Comparison of ENCODE assay signal across 1 cellular context in the genomic region with DNA sequence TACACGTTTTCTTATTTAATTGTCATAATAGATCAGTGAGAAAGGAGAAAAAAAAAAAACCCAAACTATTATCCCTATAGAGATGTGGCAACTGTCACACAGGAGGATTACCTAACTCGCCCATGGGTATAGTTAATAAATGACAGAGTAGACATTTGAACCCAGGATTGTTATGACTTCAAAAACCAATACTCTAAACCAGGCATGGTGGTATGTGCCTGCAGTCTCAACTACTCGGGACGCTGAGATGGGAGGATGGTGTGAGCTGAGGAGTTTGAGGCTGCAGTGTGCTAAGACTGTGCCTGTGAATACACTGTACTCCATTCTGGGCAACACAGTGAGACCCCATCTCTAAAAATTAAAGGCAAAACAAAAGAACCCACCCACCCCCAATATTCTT.
A peak's percentile ranks its signal among the peaks of the same experiment; 100 is the strongest.
TF ChIP-seq lines count a peak whose summit lies in the region.

No MANE protein-coding gene starts in this region.

TF ChIP-seq in HepG2, 621 proteins besides CTCF, POLR2A, EP300 and RAD21 (continued from another document and continues in another):
- TF ChIP-seq, protein P1, sequence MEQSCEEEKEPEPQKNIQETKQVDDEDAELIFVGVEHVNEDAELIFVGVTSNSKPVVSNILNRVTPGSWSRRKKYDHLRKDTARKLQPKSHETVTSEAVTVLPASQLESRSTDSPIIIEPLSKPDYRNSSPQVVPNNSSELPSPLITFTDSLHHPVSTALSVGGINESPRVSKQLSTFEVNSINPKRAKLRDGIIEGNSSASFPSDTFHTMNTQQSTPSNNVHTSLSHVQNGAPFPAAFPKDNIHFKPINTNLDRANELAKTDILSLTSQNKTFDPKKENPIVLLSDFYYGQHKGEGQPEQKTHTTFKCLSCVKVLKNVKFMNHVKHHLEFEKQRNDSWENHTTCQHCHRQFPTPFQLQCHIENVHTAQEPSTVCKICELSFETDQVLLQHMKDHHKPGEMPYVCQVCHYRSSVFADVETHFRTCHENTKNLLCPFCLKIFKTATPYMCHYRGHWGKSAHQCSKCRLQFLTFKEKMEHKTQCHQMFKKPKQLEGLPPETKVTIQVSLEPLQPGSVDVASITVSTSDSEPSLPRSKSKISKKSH (CRISPR knock-in tag; IDR thresholded peaks at IDR 0.05; ENCODE audit: borderline replicate concordance) = no peak
- TF ChIP-seq ZNF782 (CRISPR knock-in tag; IDR thresholded peaks at IDR 0.05; ENCODE audit: borderline replicate concordance) (no peak), ZNF878 (CRISPR knock-in tag; IDR thresholded peaks at IDR 0.05) (no peak), MTA1 (CRISPR knock-in tag; IDR thresholded peaks at IDR 0.05; ENCODE audit: borderline replicate concordance) (no peak), SKI (IDR thresholded peaks at IDR 0.05; ENCODE audit: partially characterized antibody) (no peak), ZNF468 (CRISPR knock-in tag; IDR thresholded peaks at IDR 0.05) (no peak), CCDC6 (CRISPR knock-in tag; IDR thresholded peaks at IDR 0.05) (no peak), GZF1 (CRISPR knock-in tag; IDR thresholded peaks at IDR 0.05) (no peak), SNAPC2 (CRISPR knock-in tag; IDR thresholded peaks at IDR 0.05) (no peak), TAF1 (CRISPR knock-in tag; IDR thresholded peaks at IDR 0.05) (no peak), ZNF746 (CRISPR knock-in tag; IDR thresholded peaks at IDR 0.05) (no peak), ZNF644 (CRISPR knock-in tag; IDR thresholded peaks at IDR 0.05; ENCODE audit: low read depth) (peak; percentile 89), ZNF234 (CRISPR knock-in tag; conservative IDR thresholded peaks at IDR 0.05) (no peak), SP1 (IDR thresholded peaks at IDR 0.05) (no peak), SP1 (CRISPR knock-in tag; IDR thresholded peaks at IDR 0.05) (no peak), REL (CRISPR knock-in tag; conservative IDR thresholded peaks at IDR 0.05) (no peak), ZNF224 (CRISPR knock-in tag; IDR thresholded peaks at IDR 0.05) (no peak), ZNF343 (CRISPR knock-in tag; IDR thresholded peaks at IDR 0.05) (no peak), ZSCAN25 (CRISPR knock-in tag; IDR thresholded peaks at IDR 0.05) (no peak), KDM1A (CRISPR knock-in tag; IDR thresholded peaks at IDR 0.05) (no peak), HNRNPH1 (optimal IDR thresholded peaks at IDR 0.05; ENCODE audit: low read depth, low read length) (no peak), ZNF775 (CRISPR knock-in tag; IDR thresholded peaks at IDR 0.05; ENCODE audit: borderline replicate concordance) (no peak), KMT2B (CRISPR knock-in tag; IDR thresholded peaks at IDR 0.05) (no peak), SOX13 (IDR thresholded peaks at IDR 0.05) (no peak), SOX13 (CRISPR knock-in tag; conservative IDR thresholded peaks at IDR 0.05 in 1 of 2, IDR thresholded peaks at IDR 0.05 in 1 of 2) (peak in 1 of 2 experiments; percentile 68; a peak in 2 of 4 replicates), ZC3H13 (CRISPR knock-in tag; IDR thresholded peaks at IDR 0.05) (no peak), NKX3-1 (CRISPR knock-in tag; IDR thresholded peaks at IDR 0.05) (no peak), ZNF7 (CRISPR knock-in tag; IDR thresholded peaks at IDR 0.05) (no peak), ATF1 (CRISPR knock-in tag; IDR thresholded peaks at IDR 0.05) (no peak), HDAC6 (IDR thresholded peaks at IDR 0.05; ENCODE audit: low read depth, low read length) (no peak), SIX1 (CRISPR knock-in tag; IDR thresholded peaks at IDR 0.05; ENCODE audit: borderline replicate concordance) (peak; percentile 60; the same call in 1 of the 2 replicates), MEF2D (CRISPR knock-in tag; IDR thresholded peaks at IDR 0.05) (no peak), HNF4G (IDR thresholded peaks at IDR 0.05; ENCODE audit: borderline replicate concordance, low read depth, low read length) (peak; percentile 17; the same call in 1 of the 2 replicates), HNF4G (CRISPR knock-in tag; IDR thresholded peaks at IDR 0.05; ENCODE audit: borderline replicate concordance, low read depth) (no peak), RAD51 (IDR thresholded peaks at IDR 0.05; ENCODE audit: borderline replicate concordance) (no peak), FLYWCH1 (CRISPR knock-in tag; IDR thresholded peaks at IDR 0.05) (no peak), MAFG (CRISPR knock-in tag; IDR thresholded peaks at IDR 0.05) (no peak), STAT5B (CRISPR knock-in tag; IDR thresholded peaks at IDR 0.05) (no peak), MED1 (CRISPR knock-in tag; IDR thresholded peaks at IDR 0.05) (no peak; the same call in 1 of the 2 replicates), JUN (CRISPR knock-in tag; IDR thresholded peaks at IDR 0.05) (no peak), KLF12 (CRISPR knock-in tag; IDR thresholded peaks at IDR 0.05; ENCODE audit: borderline replicate concordance) (no peak), MEIS1 (CRISPR knock-in tag; IDR thresholded peaks at IDR 0.05; ENCODE audit: borderline replicate concordance) (no peak)
- TF ChIP-seq, protein P2, sequence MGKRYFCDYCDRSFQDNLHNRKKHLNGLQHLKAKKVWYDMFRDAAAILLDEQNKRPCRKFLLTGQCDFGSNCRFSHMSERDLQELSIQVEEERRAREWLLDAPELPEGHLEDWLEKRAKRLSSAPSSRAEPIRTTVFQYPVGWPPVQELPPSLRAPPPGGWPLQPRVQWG (CRISPR knock-in tag; IDR thresholded peaks at IDR 0.05; ENCODE audit: borderline replicate concordance, low read depth) = no peak
- TF ChIP-seq, protein P3, sequence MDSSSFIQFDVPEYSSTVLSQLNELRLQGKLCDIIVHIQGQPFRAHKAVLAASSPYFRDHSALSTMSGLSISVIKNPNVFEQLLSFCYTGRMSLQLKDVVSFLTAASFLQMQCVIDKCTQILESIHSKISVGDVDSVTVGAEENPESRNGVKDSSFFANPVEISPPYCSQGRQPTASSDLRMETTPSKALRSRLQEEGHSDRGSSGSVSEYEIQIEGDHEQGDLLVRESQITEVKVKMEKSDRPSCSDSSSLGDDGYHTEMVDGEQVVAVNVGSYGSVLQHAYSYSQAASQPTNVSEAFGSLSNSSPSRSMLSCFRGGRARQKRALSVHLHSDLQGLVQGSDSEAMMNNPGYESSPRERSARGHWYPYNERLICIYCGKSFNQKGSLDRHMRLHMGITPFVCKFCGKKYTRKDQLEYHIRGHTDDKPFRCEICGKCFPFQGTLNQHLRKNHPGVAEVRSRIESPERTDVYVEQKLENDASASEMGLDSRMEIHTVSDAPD (CRISPR knock-in tag; IDR thresholded peaks at IDR 0.05) = peak; percentile 48; the same call in 1 of the 2 replicates
- TF ChIP-seq, protein P4, sequence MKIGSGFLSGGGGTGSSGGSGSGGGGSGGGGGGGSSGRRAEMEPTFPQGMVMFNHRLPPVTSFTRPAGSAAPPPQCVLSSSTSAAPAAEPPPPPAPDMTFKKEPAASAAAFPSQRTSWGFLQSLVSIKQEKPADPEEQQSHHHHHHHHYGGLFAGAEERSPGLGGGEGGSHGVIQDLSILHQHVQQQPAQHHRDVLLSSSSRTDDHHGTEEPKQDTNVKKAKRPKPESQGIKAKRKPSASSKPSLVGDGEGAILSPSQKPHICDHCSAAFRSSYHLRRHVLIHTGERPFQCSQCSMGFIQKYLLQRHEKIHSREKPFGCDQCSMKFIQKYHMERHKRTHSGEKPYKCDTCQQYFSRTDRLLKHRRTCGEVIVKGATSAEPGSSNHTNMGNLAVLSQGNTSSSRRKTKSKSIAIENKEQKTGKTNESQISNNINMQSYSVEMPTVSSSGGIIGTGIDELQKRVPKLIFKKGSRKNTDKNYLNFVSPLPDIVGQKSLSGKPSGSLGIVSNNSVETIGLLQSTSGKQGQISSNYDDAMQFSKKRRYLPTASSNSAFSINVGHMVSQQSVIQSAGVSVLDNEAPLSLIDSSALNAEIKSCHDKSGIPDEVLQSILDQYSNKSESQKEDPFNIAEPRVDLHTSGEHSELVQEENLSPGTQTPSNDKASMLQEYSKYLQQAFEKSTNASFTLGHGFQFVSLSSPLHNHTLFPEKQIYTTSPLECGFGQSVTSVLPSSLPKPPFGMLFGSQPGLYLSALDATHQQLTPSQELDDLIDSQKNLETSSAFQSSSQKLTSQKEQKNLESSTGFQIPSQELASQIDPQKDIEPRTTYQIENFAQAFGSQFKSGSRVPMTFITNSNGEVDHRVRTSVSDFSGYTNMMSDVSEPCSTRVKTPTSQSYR (CRISPR knock-in tag; IDR thresholded peaks at IDR 0.05; ENCODE audit: borderline replicate concordance) = no peak
- TF ChIP-seq, protein P5, sequence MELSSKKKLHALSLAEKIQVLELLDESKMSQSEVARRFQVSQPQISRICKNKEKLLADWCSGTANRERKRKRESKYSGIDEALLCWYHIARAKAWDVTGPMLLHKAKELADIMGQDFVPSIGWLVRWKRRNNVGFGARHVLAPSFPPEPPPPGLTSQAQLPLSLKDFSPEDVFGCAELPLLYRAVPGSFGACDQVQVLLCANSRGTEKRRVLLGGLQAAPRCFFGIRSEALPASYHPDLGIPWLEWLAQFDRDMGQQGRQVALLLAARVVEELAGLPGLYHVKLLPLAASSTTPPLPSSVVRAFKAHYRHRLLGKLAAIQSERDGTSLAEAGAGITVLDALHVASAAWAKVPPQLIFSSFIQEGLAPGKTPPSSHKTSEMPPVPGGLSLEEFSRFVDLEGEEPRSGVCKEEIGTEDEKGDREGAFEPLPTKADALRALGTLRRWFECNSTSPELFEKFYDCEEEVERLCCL (CRISPR knock-in tag; IDR thresholded peaks at IDR 0.05; ENCODE audit: borderline replicate concordance) = no peak
- TF ChIP-seq, protein P6, sequence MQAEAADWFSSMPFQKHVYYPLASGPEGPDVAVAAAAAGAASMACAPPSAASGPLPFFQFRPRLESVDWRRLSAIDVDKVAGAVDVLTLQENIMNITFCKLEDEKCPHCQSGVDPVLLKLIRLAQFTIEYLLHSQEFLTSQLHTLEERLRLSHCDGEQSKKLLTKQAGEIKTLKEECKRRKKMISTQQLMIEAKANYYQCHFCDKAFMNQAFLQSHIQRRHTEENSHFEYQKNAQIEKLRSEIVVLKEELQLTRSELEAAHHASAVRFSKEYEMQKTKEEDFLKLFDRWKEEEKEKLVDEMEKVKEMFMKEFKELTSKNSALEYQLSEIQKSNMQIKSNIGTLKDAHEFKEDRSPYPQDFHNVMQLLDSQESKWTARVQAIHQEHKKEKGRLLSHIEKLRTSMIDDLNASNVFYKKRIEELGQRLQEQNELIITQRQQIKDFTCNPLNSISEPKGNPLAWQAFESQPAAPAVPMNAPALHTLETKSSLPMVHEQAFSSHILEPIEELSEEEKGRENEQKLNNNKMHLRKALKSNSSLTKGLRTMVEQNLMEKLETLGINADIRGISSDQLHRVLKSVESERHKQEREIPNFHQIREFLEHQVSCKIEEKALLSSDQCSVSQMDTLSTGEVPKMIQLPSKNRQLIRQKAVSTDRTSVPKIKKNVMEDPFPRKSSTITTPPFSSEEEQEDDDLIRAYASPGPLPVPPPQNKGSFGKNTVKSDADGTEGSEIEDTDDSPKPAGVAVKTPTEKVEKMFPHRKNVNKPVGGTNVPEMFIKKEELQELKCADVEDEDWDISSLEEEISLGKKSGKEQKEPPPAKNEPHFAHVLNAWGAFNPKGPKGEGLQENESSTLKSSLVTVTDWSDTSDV (CRISPR knock-in tag; IDR thresholded peaks at IDR 0.05) = no peak
- TF ChIP-seq, protein P7, sequence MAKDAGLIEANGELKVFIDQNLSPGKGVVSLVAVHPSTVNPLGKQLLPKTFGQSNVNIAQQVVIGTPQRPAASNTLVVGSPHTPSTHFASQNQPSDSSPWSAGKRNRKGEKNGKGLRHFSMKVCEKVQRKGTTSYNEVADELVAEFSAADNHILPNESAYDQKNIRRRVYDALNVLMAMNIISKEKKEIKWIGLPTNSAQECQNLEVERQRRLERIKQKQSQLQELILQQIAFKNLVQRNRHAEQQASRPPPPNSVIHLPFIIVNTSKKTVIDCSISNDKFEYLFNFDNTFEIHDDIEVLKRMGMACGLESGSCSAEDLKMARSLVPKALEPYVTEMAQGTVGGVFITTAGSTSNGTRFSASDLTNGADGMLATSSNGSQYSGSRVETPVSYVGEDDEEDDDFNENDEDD (CRISPR knock-in tag; IDR thresholded peaks at IDR 0.05; ENCODE audit: borderline replicate concordance) = no peak
- TF ChIP-seq, protein P8, sequence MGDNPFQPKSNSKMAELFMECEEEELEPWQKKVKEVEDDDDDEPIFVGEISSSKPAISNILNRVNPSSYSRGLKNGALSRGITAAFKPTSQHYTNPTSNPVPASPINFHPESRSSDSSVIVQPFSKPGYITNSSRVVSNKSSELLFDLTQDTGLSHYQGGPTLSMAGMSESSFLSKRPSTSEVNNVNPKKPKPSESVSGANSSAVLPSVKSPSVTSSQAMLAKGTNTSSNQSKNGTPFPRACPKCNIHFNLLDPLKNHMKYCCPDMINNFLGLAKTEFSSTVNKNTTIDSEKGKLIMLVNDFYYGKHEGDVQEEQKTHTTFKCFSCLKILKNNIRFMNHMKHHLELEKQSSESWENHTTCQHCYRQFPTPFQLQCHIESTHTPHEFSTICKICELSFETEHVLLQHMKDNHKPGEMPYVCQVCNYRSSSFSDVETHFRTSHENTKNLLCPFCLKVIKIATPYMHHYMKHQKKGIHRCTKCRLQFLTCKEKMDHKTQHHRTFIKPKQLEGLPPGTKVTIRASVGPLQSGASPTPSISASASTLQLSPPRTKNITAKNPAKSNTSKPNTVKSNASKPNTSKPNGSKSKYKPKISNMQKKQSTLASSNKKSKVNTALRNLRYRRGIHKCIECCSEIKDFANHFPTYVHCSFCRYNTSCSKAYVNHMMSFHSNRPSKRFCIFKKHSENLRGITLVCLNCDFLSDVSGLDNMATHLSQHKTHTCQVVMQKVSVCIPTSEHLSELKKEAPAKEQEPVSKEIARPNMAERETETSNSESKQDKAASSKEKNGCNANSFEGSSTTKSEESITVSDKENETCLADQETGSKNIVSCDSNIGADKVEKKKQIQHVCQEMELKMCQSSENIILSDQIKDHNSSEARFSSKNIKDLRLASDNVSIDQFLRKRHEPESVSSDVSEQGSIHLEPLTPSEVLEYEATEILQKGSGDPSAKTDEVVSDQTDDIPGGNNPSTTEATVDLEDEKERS (CRISPR knock-in tag; IDR thresholded peaks at IDR 0.05) = no peak
- TF ChIP-seq, protein P9, sequence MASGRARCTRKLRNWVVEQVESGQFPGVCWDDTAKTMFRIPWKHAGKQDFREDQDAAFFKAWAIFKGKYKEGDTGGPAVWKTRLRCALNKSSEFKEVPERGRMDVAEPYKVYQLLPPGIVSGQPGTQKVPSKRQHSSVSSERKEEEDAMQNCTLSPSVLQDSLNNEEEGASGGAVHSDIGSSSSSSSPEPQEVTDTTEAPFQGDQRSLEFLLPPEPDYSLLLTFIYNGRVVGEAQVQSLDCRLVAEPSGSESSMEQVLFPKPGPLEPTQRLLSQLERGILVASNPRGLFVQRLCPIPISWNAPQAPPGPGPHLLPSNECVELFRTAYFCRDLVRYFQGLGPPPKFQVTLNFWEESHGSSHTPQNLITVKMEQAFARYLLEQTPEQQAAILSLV (CRISPR knock-in tag; IDR thresholded peaks at IDR 0.05; ENCODE audit: borderline replicate concordance) = no peak
- TF ChIP-seq, protein P10, sequence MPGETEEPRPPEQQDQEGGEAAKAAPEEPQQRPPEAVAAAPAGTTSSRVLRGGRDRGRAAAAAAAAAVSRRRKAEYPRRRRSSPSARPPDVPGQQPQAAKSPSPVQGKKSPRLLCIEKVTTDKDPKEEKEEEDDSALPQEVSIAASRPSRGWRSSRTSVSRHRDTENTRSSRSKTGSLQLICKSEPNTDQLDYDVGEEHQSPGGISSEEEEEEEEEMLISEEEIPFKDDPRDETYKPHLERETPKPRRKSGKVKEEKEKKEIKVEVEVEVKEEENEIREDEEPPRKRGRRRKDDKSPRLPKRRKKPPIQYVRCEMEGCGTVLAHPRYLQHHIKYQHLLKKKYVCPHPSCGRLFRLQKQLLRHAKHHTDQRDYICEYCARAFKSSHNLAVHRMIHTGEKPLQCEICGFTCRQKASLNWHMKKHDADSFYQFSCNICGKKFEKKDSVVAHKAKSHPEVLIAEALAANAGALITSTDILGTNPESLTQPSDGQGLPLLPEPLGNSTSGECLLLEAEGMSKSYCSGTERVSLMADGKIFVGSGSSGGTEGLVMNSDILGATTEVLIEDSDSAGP (CRISPR knock-in tag; IDR thresholded peaks at IDR 0.05; ENCODE audit: borderline replicate concordance) = no peak
